ENCODE assay signal across 8 cellular contexts in the genomic region with DNA sequence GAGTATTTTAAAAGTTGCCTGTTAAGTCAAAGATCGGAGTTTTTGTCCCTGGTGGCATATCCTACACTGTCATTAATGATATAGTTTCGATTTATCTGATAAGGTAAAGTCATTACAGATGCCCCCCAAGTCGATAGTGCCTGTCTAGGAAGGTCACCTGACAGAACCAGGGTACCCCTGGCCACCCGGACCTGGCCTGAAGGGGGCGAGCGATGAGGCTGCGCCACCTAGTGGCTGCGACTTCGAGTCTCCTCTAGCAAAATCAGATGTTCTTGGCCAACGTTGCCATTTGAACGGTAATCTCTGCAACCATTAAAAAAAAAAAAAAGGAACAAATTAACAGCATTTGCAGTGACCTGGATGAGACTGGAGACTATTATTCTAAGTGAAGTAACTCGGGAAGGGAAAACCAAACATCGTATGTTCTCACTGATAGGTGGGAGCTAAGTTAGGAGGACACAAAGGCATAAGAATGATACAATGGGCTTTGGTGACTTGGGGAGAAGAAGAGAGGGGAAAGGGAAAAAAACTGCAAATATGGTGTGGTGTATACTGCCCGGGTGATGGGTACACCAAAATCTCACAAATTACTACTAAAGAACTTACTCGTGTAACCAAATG.
A peak's percentile ranks its signal among the peaks of the same experiment; 100 is the strongest.
DNase-seq lines count a peak whose midpoint lies in the region; ATAC-seq and TF ChIP-seq lines count a peak whose summit lies in the region.

No MANE protein-coding gene starts in this region.

- peak; percentile 39 to 58 (median 55) for TF ChIP-seq CTCF in transverse colon (IDR thresholded peaks at IDR 0.05)

- intact Hi-C loops in transverse colon (cut with DNase I; ENCODE audit: low total_unique reads), result no loop called here

- no peaks in the 10 kb centered on the region for H3K9me3 ChIP-seq in transverse colon

- no peak overlapping the region for H3K27ac ChIP-seq in transverse colon

- DNase-seq in CMK (ENCODE audit: low read depth), result peak; percentile 8
- DNase-seq in dermis microvascular lymphatic vessel endothelial cell (ENCODE audit: low read depth in 2 of 2), result peak; percentile 51 to 73
- DNase-seq in lung microvascular endothelial cell (ENCODE audit: low read depth in 2 of 2), result peak; percentile 81 to 84
- DNase-seq in transverse colon, result peak; percentile 13
- DNase-seq in NCI-H1092 (lab: John Stamatoyannopoulos, UW), result no peak

- H3K27me3 ChIP-seq in transverse colon, result no peaks in the 10 kb centered on the region

- TF ChIP-seq POLR2A in transverse colon (IDR thresholded peaks at IDR 0.05), result no peak

- 21 to 32% methylated on average over 8 to 15 of the region's 15 CpGs for WGBS in transverse colon (ENCODE audit: low coverage in 1 of 2), 2 donors

- H3K4me3 ChIP-seq in transverse colon, result no peak overlapping the region

- no peak for TF ChIP-seq EP300 in transverse colon (IDR thresholded peaks at IDR 0.05; ENCODE audit: low read depth)

- no peaks in the 10 kb centered on the region for H3K4me1 ChIP-seq in transverse colon

- ATAC-seq in GM19395 (IDR thresholded peaks at IDR 0.05; ENCODE audit: unreplicated experiment) (peak; percentile 89), HG03439 (IDR thresholded peaks at IDR 0.05; ENCODE audit: unreplicated experiment) (peak; percentile 70), SK-N-SH treated with all-trans-retinoic acid at 6 μM for 48 hours (peak; percentile 90)

- in situ Hi-C loops in transverse colon (cut with MboI; ENCODE audit: low pct_ligation_motif_present in 1 of 4, low pct_unique_long_range_greater_than_20kb in 1 of 4, low sequenced_read_pairs in 3 of 4), result loop anchor here in 2 of 4 donors (25.0 kb wide), 1 partner anchor 438 kb away; no protein-coding TSS in a partner anchor

- no peaks in the 10 kb centered on the region for H3K36me3 ChIP-seq in transverse colon

TF ChIP-seq in SK-N-SH treated with all-trans-retinoic acid at 6 μM for 48 hours, 23 proteins besides CTCF, POLR2A, EP300 and RAD21:
- no peak for TF ChIP-seq ZNF565 (CRISPR knock-in tag; conservative IDR thresholded peaks at IDR 0.05; ENCODE audit: low read depth)
- no peak for TF ChIP-seq PPARA (CRISPR knock-in tag; IDR thresholded peaks at IDR 0.05; ENCODE audit: borderline replicate concordance)
- no peak for TF ChIP-seq BACH2 (CRISPR knock-in tag; IDR thresholded peaks at IDR 0.05; ENCODE audit: borderline replicate concordance)
- no peak for TF ChIP-seq ZC3H10 (CRISPR knock-in tag; IDR thresholded peaks at IDR 0.05)
- TF ChIP-seq CSDC2 (CRISPR knock-in tag; IDR thresholded peaks at IDR 0.05), result no peak
- no peak for TF ChIP-seq SNAI2 (CRISPR knock-in tag; IDR thresholded peaks at IDR 0.05)
- TF ChIP-seq ZNF8 (CRISPR knock-in tag; IDR thresholded peaks at IDR 0.05), result no peak
- no peak for TF ChIP-seq RARB (CRISPR knock-in tag; IDR thresholded peaks at IDR 0.05)
- no peak for TF ChIP-seq OSR1 (CRISPR knock-in tag; IDR thresholded peaks at IDR 0.05)
- TF ChIP-seq, protein P1, sequence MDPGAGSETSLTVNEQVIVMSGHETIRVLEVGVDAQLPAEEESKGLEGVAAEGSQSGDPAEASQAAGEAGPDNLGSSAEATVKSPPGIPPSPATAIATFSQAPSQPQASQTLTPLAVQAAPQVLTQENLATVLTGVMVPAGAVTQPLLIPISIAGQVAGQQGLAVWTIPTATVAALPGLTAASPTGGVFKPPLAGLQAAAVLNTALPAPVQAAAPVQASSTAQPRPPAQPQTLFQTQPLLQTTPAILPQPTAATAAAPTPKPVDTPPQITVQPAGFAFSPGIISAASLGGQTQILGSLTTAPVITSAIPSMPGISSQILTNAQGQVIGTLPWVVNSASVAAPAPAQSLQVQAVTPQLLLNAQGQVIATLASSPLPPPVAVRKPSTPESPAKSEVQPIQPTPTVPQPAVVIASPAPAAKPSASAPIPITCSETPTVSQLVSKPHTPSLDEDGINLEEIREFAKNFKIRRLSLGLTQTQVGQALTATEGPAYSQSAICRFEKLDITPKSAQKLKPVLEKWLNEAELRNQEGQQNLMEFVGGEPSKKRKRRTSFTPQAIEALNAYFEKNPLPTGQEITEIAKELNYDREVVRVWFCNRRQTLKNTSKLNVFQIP (CRISPR knock-in tag; IDR thresholded peaks at IDR 0.05; ENCODE audit: borderline replicate concordance, low read depth), result no peak
- TF ChIP-seq, protein P2, sequence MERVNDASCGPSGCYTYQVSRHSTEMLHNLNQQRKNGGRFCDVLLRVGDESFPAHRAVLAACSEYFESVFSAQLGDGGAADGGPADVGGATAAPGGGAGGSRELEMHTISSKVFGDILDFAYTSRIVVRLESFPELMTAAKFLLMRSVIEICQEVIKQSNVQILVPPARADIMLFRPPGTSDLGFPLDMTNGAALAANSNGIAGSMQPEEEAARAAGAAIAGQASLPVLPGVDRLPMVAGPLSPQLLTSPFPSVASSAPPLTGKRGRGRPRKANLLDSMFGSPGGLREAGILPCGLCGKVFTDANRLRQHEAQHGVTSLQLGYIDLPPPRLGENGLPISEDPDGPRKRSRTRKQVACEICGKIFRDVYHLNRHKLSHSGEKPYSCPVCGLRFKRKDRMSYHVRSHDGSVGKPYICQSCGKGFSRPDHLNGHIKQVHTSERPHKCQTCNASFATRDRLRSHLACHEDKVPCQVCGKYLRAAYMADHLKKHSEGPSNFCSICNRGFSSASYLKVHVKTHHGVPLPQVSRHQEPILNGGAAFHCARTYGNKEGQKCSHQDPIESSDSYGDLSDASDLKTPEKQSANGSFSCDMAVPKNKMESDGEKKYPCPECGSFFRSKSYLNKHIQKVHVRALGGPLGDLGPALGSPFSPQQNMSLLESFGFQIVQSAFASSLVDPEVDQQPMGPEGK (CRISPR knock-in tag; IDR thresholded peaks at IDR 0.05; ENCODE audit: borderline replicate concordance), result no peak
- no peak for TF ChIP-seq GLIS3 (CRISPR knock-in tag; IDR thresholded peaks at IDR 0.05)
- no peak for TF ChIP-seq ARNTL (CRISPR knock-in tag; IDR thresholded peaks at IDR 0.05; ENCODE audit: borderline replicate concordance, low read depth)
- TF ChIP-seq, protein P3, sequence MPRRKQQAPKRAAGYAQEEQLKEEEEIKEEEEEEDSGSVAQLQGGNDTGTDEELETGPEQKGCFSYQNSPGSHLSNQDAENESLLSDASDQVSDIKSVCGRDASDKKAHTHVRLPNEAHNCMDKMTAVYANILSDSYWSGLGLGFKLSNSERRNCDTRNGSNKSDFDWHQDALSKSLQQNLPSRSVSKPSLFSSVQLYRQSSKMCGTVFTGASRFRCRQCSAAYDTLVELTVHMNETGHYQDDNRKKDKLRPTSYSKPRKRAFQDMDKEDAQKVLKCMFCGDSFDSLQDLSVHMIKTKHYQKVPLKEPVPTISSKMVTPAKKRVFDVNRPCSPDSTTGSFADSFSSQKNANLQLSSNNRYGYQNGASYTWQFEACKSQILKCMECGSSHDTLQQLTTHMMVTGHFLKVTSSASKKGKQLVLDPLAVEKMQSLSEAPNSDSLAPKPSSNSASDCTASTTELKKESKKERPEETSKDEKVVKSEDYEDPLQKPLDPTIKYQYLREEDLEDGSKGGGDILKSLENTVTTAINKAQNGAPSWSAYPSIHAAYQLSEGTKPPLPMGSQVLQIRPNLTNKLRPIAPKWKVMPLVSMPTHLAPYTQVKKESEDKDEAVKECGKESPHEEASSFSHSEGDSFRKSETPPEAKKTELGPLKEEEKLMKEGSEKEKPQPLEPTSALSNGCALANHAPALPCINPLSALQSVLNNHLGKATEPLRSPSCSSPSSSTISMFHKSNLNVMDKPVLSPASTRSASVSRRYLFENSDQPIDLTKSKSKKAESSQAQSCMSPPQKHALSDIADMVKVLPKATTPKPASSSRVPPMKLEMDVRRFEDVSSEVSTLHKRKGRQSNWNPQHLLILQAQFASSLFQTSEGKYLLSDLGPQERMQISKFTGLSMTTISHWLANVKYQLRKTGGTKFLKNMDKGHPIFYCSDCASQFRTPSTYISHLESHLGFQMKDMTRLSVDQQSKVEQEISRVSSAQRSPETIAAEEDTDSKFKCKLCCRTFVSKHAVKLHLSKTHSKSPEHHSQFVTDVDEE (CRISPR knock-in tag; IDR thresholded peaks at IDR 0.05), result no peak
- TF ChIP-seq, protein P4, sequence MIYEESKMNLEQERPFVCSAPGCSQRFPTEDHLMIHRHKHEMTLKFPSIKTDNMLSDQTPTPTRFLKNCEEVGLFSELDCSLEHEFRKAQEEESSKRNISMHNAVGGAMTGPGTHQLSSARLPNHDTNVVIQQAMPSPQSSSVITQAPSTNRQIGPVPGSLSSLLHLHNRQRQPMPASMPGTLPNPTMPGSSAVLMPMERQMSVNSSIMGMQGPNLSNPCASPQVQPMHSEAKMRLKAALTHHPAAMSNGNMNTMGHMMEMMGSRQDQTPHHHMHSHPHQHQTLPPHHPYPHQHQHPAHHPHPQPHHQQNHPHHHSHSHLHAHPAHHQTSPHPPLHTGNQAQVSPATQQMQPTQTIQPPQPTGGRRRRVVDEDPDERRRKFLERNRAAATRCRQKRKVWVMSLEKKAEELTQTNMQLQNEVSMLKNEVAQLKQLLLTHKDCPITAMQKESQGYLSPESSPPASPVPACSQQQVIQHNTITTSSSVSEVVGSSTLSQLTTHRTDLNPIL (CRISPR knock-in tag; IDR thresholded peaks at IDR 0.05; ENCODE audit: low read depth), result no peak
- no peak for TF ChIP-seq ISL1 (CRISPR knock-in tag; IDR thresholded peaks at IDR 0.05)
- no peak for TF ChIP-seq ZFP30 (CRISPR knock-in tag; IDR thresholded peaks at IDR 0.05)
- no peak for TF ChIP-seq TOX (CRISPR knock-in tag; IDR thresholded peaks at IDR 0.05; ENCODE audit: borderline replicate concordance)
TF ChIP-seq in SK-N-SH treated with all-trans-retinoic acid at 6 μM for 48 hours: peak in this region for 0.
